Comparison of ENCODE assay signal across 15 cellular contexts in genomic region chr20:34024733-34025351, GRCh38. TPM values are rescaled to one million over a fixed set of nuclear protein-coding genes. Genes with fewer than 3 reads are reported as not detected.
DNase-seq lines count a peak whose midpoint lies in the region; ATAC-seq and TF ChIP-seq lines count a peak whose summit lies in the region.
"Had no signal": no experiment of that assay in that cellular context is flagged by ENCODE, and none has a peak within 500 bp of the region (broad histone marks: within the 10 kb centered on the region; RNA-seq: fewer than 3 reads in every experiment).

No MANE protein-coding gene starts in this region.

- no peaks in the 10 kb centered on the region for H3F3A ChIP-seq in GM23338 (replicated peaks; ENCODE audit: low read depth)

- H3K9me2 ChIP-seq in GM23338 (ENCODE audit: insufficient read depth) = no peaks in the 10 kb centered on the region

- peaks cover 6% of the 10 kb centered on the region; the same call in 2 of the 3 replicates for H3K36me3 Mint-ChIP-seq in GM23338 (ENCODE audit: low read depth)
- peaks cover 14% of the 10 kb centered on the region for H3K36me3 Mint-ChIP-seq in brain
- peaks cover 31% of the 10 kb centered on the region for H3K36me3 Mint-ChIP-seq in nephron progenitor cell (ENCODE audit: low read depth)

- H3K4me2 ChIP-seq in GM23338 = 0 out of 2 replicates have a peak overlapping the region, but pooled peaks have one; percentile 64
- H3K4me2 ChIP-seq: hepatocyte had no signal

- H3K4me3 ChIP-seq in GM23338 = no peak overlapping the region
- H3K4me3 ChIP-seq: breast epithelium, hepatocyte, lung had no signal

- peak overlapping the region; percentile 32 for H3K27ac ChIP-seq in GM23338 (ENCODE audit: low read depth)
- H3K27ac ChIP-seq: breast epithelium, hepatocyte had no signal

- ATAC-seq in GM23338 (peak; percentile 58), HG03378 (IDR thresholded peaks at IDR 0.05; ENCODE audit: unreplicated experiment) (no peak)
- ATAC-seq in activated CD4-positive, CD25-positive, alpha-beta regulatory T cell treated with anti-CD3 and anti-CD28 coated beads, Interleukin-2, amount 50 U/mL, for 24 hours = no peak

- H3K27me3 Mint-ChIP-seq in GM23338 (ENCODE audit: insufficient read depth, low read depth, poor library complexity) (peaks cover 15% of the 10 kb centered on the region), brain (no peaks in the 10 kb centered on the region), nephron progenitor cell (ENCODE audit: low read depth, poor library complexity) (no peaks in the 10 kb centered on the region)

- H3K27ac Mint-ChIP-seq in GM23338 (no peak overlapping the region), brain (peak overlapping the region; percentile 17 to 95 (median 86)), nephron progenitor cell (peak overlapping the region; percentile 45)
- H3K27ac Mint-ChIP-seq: activated T-helper 2 cell treated with anti-CD3 and anti-CD28 coated beads, Interferon-gamma antibody, Interleukin-2, Interleukin-4, amounts not matched to agents 10 μg/mL and 5 μg/mL and 100 μg/mL, durations not matched to agents 14 hours and 24 hours and 36 hours had no signal

- H3K9me3 Mint-ChIP-seq in GM23338 = no peaks in the 10 kb centered on the region
- peaks cover 0 to 4% (median 0%) of the 10 kb centered on the region in 5 experiments for H3K9me3 Mint-ChIP-seq in brain
- H3K9me3 Mint-ChIP-seq in nephron progenitor cell = peaks cover 9% of the 10 kb centered on the region
- H3K9me3 Mint-ChIP-seq: activated T-helper 2 cell treated with anti-CD3 and anti-CD28 coated beads, Interferon-gamma antibody, Interleukin-2, Interleukin-4, amounts not matched to agents 10 μg/mL and 5 μg/mL and 100 μg/mL, durations not matched to agents 14 hours and 24 hours and 36 hours had no signal

- H4K20me1 ChIP-seq in GM23338 (replicated peaks; ENCODE audit: insufficient read depth) = peaks cover 74% of the 10 kb centered on the region

- H3K27me3 ChIP-seq in GM23338 (ENCODE audit: insufficient read depth) = no peaks in the 10 kb centered on the region
- H3K27me3 ChIP-seq: breast epithelium, hepatocyte had no signal

- peak; percentile 20 for DNase-seq in Ammon's horn (ENCODE audit: low spot score)
- no peak for DNase-seq in GM23338 (ENCODE audit: low spot score)
- no peak for DNase-seq in nephron progenitor cell
- no peak for DNase-seq in NCI-H2196 (lab: John Stamatoyannopoulos, UW; ENCODE audit: unreplicated experiment)
- no peak for DNase-seq in globus pallidus (ENCODE audit: low spot score)
- DNase-seq: NCI-H187; stimulated activated CD4-positive, alpha-beta T cell treated with anti-CD3 and anti-CD28 coated beads, Interleukin-4, amount 100 ng/mL, for 24 hours; stimulated activated naive CD4-positive, alpha-beta T cell treated with Interleukin-2 at 50 U/mL for 16 hours had no signal

- H3K4me1 Mint-ChIP-seq in GM23338 (peaks cover 48% of the 10 kb centered on the region), brain (peaks cover 68% of the 10 kb centered on the region), nephron progenitor cell (peaks cover 51% of the 10 kb centered on the region)

- no peak overlapping the region for H2AFZ ChIP-seq in GM23338
- H2AFZ ChIP-seq: hepatocyte had no signal

- TF ChIP-seq CTCF in GM23338 (conservative IDR thresholded peaks at IDR 0.05; ENCODE audit: low read depth in 2 of 2) = no peak
- TF ChIP-seq CTCF in brain (conservative IDR thresholded peaks at IDR 0.05) = no peak
- TF ChIP-seq CTCF in nephron progenitor cell (IDR thresholded peaks at IDR 0.05) = no peak

- no peaks in the 10 kb centered on the region; the same call in 1 of the 2 replicates for H3K36me3 ChIP-seq in GM23338 (ENCODE audit: insufficient read depth)
- H3K36me3 ChIP-seq: breast epithelium had no signal

- H3K79me2 ChIP-seq in GM23338 (replicated peaks; ENCODE audit: insufficient read depth) = peaks cover 98% of the 10 kb centered on the region

- H3K4me3 Mint-ChIP-seq in GM23338 (no peak overlapping the region), brain (peak overlapping the region in 3 of 5 experiments; percentile 5 to 63 (median 22)), nephron progenitor cell (no peak overlapping the region)

- peaks cover 55% of the 10 kb centered on the region for H3K4me1 ChIP-seq in GM23338 (ENCODE audit: insufficient read depth)
- H3K4me1 ChIP-seq: breast epithelium had no signal

TF ChIP-seq in GM23338, 12 proteins besides CTCF, POLR2A, EP300 and RAD21:
- TF ChIP-seq EZH2phosphoT487 (IDR thresholded peaks at IDR 0.05; ENCODE audit: unreplicated experiment) = no peak
- no peak for TF ChIP-seq EZH2 (IDR thresholded peaks at IDR 0.05; ENCODE audit: low read depth, unreplicated experiment)
- TF ChIP-seq, protein P1, sequence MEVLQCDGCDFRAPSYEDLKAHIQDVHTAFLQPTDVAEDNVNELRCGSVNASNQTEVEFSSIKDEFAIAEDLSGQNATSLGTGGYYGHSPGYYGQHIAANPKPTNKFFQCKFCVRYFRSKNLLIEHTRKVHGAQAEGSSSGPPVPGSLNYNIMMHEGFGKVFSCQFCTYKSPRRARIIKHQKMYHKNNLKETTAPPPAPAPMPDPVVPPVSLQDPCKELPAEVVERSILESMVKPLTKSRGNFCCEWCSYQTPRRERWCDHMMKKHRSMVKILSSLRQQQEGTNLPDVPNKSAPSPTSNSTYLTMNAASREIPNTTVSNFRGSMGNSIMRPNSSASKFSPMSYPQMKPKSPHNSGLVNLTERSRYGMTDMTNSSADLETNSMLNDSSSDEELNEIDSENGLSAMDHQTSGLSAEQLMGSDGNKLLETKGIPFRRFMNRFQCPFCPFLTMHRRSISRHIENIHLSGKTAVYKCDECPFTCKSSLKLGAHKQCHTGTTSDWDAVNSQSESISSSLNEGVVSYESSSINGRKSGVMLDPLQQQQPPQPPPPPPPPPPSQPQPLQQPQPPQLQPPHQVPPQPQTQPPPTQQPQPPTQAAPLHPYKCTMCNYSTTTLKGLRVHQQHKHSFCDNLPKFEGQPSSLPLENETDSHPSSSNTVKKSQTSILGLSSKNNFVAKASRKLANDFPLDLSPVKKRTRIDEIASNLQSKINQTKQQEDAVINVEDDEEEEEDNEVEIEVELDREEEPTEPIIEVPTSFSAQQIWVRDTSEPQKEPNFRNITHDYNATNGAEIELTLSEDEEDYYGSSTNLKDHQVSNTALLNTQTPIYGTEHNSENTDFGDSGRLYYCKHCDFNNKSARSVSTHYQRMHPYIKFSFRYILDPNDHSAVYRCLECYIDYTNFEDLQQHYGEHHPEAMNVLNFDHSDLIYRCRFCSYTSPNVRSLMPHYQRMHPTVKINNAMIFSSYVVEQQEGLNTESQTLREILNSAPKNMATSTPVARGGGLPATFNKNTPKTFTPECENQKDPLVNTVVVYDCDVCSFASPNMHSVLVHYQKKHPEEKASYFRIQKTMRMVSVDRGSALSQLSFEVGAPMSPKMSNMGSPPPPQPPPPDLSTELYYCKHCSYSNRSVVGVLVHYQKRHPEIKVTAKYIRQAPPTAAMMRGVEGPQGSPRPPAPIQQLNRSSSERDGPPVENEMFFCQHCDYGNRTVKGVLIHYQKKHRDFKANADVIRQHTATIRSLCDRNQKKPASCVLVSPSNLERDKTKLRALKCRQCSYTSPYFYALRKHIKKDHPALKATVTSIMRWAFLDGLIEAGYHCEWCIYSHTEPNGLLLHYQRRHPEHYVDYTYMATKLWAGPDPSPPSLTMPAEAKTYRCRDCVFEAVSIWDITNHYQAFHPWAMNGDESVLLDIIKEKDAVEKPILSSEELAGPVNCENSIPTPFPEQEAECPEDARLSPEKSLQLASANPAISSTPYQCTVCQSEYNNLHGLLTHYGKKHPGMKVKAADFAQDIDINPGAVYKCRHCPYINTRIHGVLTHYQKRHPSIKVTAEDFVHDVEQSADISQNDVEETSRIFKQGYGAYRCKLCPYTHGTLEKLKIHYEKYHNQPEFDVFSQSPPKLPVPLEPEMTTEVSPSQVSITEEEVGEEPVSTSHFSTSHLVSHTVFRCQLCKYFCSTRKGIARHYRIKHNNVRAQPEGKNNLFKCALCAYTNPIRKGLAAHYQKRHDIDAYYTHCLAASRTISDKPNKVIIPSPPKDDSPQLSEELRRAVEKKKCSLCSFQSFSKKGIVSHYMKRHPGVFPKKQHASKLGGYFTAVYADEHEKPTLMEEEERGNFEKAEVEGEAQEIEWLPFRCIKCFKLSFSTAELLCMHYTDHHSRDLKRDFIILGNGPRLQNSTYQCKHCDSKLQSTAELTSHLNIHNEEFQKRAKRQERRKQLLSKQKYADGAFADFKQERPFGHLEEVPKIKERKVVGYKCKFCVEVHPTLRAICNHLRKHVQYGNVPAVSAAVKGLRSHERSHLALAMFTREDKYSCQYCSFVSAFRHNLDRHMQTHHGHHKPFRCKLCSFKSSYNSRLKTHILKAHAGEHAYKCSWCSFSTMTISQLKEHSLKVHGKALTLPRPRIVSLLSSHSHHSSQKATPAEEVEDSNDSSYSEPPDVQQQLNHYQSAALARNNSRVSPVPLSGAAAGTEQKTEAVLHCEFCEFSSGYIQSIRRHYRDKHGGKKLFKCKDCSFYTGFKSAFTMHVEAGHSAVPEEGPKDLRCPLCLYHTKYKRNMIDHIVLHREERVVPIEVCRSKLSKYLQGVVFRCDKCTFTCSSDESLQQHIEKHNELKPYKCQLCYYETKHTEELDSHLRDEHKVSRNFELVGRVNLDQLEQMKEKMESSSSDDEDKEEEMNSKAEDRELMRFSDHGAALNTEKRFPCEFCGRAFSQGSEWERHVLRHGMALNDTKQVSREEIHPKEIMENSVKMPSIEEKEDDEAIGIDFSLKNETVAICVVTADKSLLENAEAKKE (CRISPR knock-in tag; IDR thresholded peaks at IDR 0.05) = no peak
- no peak for TF ChIP-seq CREB1 (CRISPR knock-in tag; IDR thresholded peaks at IDR 0.05; ENCODE audit: low read depth)
- no peak for TF ChIP-seq JUNB (IDR thresholded peaks at IDR 0.05; ENCODE audit: unreplicated experiment)
- TF ChIP-seq POLR2AphosphoS5 (IDR thresholded peaks at IDR 0.05; ENCODE audit: low read depth) = no peak

RNA-seq across cellular contexts. Expression of gene RALY, which starts 31.1 kb away (rescaled TPM):
- 161 and 167 TPM in 2 replicates for total RNA-seq in GM23338 (2014; rRNA removed; shearing (Covaris generic))
- 137 and 144 TPM in 2 replicates for polyA plus RNA-seq in GM23338 (2016; fragmentation: Nextera tagmentation; extraction: Ambion mirVana)
- polyA plus RNA-seq in brain (ENCODE audit: insufficient read depth, low read depth, low replicate concordance) = 413 TPM

Comparison
In these comparisons a context has a peak if more than half of its experiments do, and no peak if none do; other contexts are left out.
1. H3K4me3 Mint-ChIP-seq: peak in brain (3 of 5); none in GM23338 (single experiment) and nephron progenitor cell (single experiment).